Comparison of ENCODE assay signal across 1 cellular context in genomic region chr5:168962323-168962722, GRCh38.
TF ChIP-seq lines count a peak whose summit lies in the region.

No MANE protein-coding gene starts in this region.

TF ChIP-seq in GM23338, 12 proteins besides CTCF, POLR2A, EP300 and RAD21 (continued from another document):
- no peak for TF ChIP-seq ZNF331 (CRISPR knock-in tag; IDR thresholded peaks at IDR 0.05; ENCODE audit: low read depth)
- no peak for TF ChIP-seq STAT1 (IDR thresholded peaks at IDR 0.05; ENCODE audit: unreplicated experiment)
- TF ChIP-seq, protein P1, sequence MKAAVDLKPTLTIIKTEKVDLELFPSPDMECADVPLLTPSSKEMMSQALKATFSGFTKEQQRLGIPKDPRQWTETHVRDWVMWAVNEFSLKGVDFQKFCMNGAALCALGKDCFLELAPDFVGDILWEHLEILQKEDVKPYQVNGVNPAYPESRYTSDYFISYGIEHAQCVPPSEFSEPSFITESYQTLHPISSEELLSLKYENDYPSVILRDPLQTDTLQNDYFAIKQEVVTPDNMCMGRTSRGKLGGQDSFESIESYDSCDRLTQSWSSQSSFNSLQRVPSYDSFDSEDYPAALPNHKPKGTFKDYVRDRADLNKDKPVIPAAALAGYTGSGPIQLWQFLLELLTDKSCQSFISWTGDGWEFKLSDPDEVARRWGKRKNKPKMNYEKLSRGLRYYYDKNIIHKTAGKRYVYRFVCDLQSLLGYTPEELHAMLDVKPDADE (IDR thresholded peaks at IDR 0.05), result no peak
- no peak for TF ChIP-seq POLR2AphosphoS5 (IDR thresholded peaks at IDR 0.05; ENCODE audit: low read depth)
- no peak for TF ChIP-seq NANOG (IDR thresholded peaks at IDR 0.05; ENCODE audit: borderline replicate concordance)
- TF ChIP-seq EZH2phosphoT487 (IDR thresholded peaks at IDR 0.05; ENCODE audit: unreplicated experiment), result no peak
- TF ChIP-seq EZH2 (IDR thresholded peaks at IDR 0.05; ENCODE audit: low read depth, unreplicated experiment), result no peak
TF ChIP-seq in GM23338: peak in this region for 0.
